ENCODE assay signal across 8 cellular contexts in the genomic region with DNA sequence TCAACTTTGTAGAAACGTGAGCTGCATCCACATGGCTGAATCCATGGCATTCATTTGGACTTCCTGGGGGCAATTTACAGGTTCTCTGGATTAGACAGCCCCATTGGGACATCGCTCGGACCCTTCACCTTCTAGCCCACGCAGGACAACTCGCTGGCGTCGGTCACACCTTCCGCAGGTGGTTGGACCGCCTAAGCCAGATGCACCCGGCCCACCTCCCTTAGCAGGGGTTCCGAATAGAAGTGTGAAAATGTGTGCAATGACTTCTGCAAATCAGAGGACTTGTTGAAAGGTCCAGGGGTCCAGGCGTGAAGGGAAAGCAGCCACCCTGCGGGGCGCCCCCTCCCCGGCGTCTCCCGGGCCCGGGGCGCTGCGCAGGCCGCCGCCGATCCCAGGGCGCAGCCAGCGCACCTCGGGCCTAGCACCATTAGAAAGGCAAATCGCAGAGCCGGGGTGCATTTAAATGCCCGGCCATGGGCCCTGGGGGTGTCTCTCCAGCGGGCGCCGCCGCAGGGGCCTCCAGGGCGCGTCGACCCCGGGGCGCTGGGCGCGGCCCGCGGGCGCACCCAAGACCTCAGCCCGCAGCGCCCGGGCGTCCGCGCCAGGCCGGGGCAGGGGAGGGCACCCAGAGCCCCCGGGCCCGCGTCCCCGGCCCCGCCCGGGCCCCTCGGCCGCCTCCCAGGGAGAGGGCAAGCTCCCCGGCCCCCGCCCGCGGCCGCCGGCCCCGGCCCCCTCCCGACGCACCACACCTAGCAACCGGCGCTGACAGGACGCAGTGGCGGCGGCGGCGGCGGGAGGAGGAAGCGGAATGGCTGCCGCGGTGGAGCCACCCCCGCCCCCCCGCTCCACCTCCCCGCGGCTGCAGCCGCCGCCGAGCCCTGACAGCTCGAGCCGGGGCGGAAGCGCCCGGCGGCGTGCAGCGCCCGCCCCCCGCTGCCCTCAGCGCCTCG. TPM values are rescaled to one million over a fixed set of nuclear protein-coding genes. Genes with fewer than 3 reads are reported as not detected.
DNase-seq lines count a peak whose midpoint lies in the region; ATAC-seq and TF ChIP-seq lines count a peak whose summit lies in the region.

No MANE protein-coding gene starts in this region.

- no peaks in the 10 kb centered on the region for H3K9me3 Mint-ChIP-seq in HFFc6

- H3K27me3 Mint-ChIP-seq in HFFc6 (ENCODE audit: insufficient read depth): no peaks in the 10 kb centered on the region

- no peak for ATAC-seq in GM18870 (IDR thresholded peaks at IDR 0.05; ENCODE audit: unreplicated experiment)

- no peak for TF ChIP-seq CTCF in GM10248 (IDR thresholded peaks at IDR 0.05; ENCODE audit: control extremely low read depth, extremely low read depth, low read depth, missing control alignments)
- TF ChIP-seq CTCF in HFFc6 (IDR thresholded peaks at IDR 0.05): no peak

- peaks cover 64% of the 10 kb centered on the region for H3K4me1 Mint-ChIP-seq in HFFc6 (ENCODE audit: low read depth)

- peak overlapping the region; percentile 38 for H3K27ac ChIP-seq in layer of hippocampus (ENCODE audit: low read depth, low read length)

- DNase-seq in GM10248 (ENCODE audit: extremely low spot score): peak; percentile 80
- DNase-seq in HFFc6: no peak
- DNase-seq in NCI-H1092 (lab: John Stamatoyannopoulos, UW): peak; percentile 47
- peak; percentile 24 to 71 (median 50) for DNase-seq in activated CD4-positive, CD25-positive, alpha-beta regulatory T cell (lab: John Stamatoyannopoulos, UW)
- peak; percentile 73 for DNase-seq in central memory CD4-positive, alpha-beta T cell
- DNase-seq in stimulated activated CD4-positive, alpha-beta T cell treated with anti-CD3 and anti-CD28 coated beads, Interleukin-1b, Interleukin-23, amount 100 ng/mL, for 24 hours (ENCODE audit: low read depth in 4 of 4, low spot score in 1 of 4): peak; percentile 32 to 57 (median 42)

- peak overlapping the region; percentile 85 for H3K4me3 Mint-ChIP-seq in HFFc6

- H3K36me3 Mint-ChIP-seq in HFFc6 (ENCODE audit: low read depth): no peaks in the 10 kb centered on the region

- POLR2A ChIA-PET in GM10248 (lab: Yijun Ruan, JAX): no interaction called here

- H3K27ac Mint-ChIP-seq in HFFc6: peak overlapping the region; percentile 81

- CTCF ChIA-PET in GM10248 (lab: Yijun Ruan, JAX): interaction anchor here (1.3 kb wide), 1 partner anchor 44 kb away, joined by 3 read pairs; no protein-coding TSS in a partner anchor

- no peaks in the 10 kb centered on the region for H3K27me3 ChIP-seq in layer of hippocampus (ENCODE audit: control insufficient read depth, insufficient read depth, low read length)

RNA-seq across cellular contexts. Expression of a gene that starts 1.2 kb away (rescaled TPM):
- total RNA-seq in HFFc6 (2021; fragmentation: NEBNext Ultra II Directional; extraction: Animal tissue kit (Norgen Biotek cat#: 25700)): 10 to 100 TPM; 17.5 to 26.3 (median 21.4) TPM
